In genomic region chr12:123713398-123714301, GRCh38 we compare ENCODE assay signal across 7 cellular contexts. TPM values are rescaled to one million over a fixed set of nuclear protein-coding genes. Genes with fewer than 3 reads are reported as not detected.
A peak's percentile ranks its signal among the peaks of the same experiment; 100 is the strongest.
DNase-seq lines count a peak whose midpoint lies in the region; FAIRE-seq and TF ChIP-seq lines count a peak whose summit lies in the region.

No MANE protein-coding gene starts in this region.

- no peaks in the 10 kb centered on the region for H3K27me3 ChIP-seq in HUES64 (ENCODE audit: insufficient read depth, low read length)
- no peaks in the 10 kb centered on the region for H3K27me3 ChIP-seq in stomach

- H3K9ac ChIP-seq in HUES64 (ENCODE audit: low read depth, low read length) (peak overlapping the region; percentile 97), kidney (ENCODE audit: low read length in 2 of 2) (peak overlapping the region in 1 of 2 donors; percentile 75)

- peaks cover 5% of the 10 kb centered on the region for H3K36me3 Mint-ChIP-seq in activated naive CD8-positive, alpha-beta T cell

- peaks cover 12% of the 10 kb centered on the region for H3K36me3 ChIP-seq in HUES64 (ENCODE audit: insufficient read depth, low read length)
- H3K36me3 ChIP-seq in kidney (ENCODE audit: control insufficient read depth in 1 of 2, insufficient read depth in 2 of 2, low read length in 2 of 2), result no peaks in the 10 kb centered on the region
- H3K36me3 ChIP-seq in stomach, result no peaks in the 10 kb centered on the region

- no peaks in the 10 kb centered on the region for H3K9me3 ChIP-seq in HUES64 (ENCODE audit: insufficient read depth, low read depth, low read length)
- H3K9me3 ChIP-seq in kidney (ENCODE audit: control insufficient read depth in 1 of 2, low read length in 2 of 2), result no peaks in the 10 kb centered on the region
- H3K9me3 ChIP-seq in stomach, result no peaks in the 10 kb centered on the region

- H3K4me1 Mint-ChIP-seq in activated naive CD8-positive, alpha-beta T cell (ENCODE audit: low read depth), result peaks cover 40% of the 10 kb centered on the region

- H3K9me3 Mint-ChIP-seq in activated naive CD8-positive, alpha-beta T cell (ENCODE audit: low read depth), result no peaks in the 10 kb centered on the region

- H3K4me1 ChIP-seq in HUES64 (ENCODE audit: insufficient read depth, low read length), result peaks cover 12% of the 10 kb centered on the region
- peaks cover 4 to 11% of the 10 kb centered on the region in 2 donors for H3K4me1 ChIP-seq in kidney (ENCODE audit: control insufficient read depth in 1 of 2, insufficient read depth in 1 of 2, low read depth in 1 of 2, low read length in 2 of 2)
- peaks cover 20 to 38% (median 34%) of the 10 kb centered on the region in 4 donors for H3K4me1 ChIP-seq in stomach

- intact Hi-C loops in kidney (cut with DNase I), result no loop called here
- intact Hi-C loops in stomach (cut with DNase I; ENCODE audit: low total_unique reads), result no loop called here

- peak overlapping the region; percentile 97 for H3K4me3 Mint-ChIP-seq in activated naive CD8-positive, alpha-beta T cell

- H3K27ac Mint-ChIP-seq in activated naive CD8-positive, alpha-beta T cell, result peak overlapping the region; percentile 97

- WGBS in HUES64, result 81% methylated on average over 13 of the region's 13 CpGs
- WGBS in stomach, 5 donors, result 17 to 38% (median 28%) methylated on average over 12 to 13 of the region's 13 CpGs

- H3K27me3 Mint-ChIP-seq in activated naive CD8-positive, alpha-beta T cell, result no peaks in the 10 kb centered on the region

- no peak for TF ChIP-seq EP300 in stomach (IDR thresholded peaks at IDR 0.05)

- H3K4me3 ChIP-seq in HUES64 (ENCODE audit: low read length) (peak overlapping the region; percentile 100), kidney (ENCODE audit: low read length in 2 of 2) (peak overlapping the region; percentile 75 to 89), stomach (peak overlapping the region; percentile 85 to 100 (median 100))

- H3K27ac ChIP-seq in HUES64 (ENCODE audit: low read depth, low read length) (no peak overlapping the region), kidney (ENCODE audit: low read depth in 2 of 2, low read length in 2 of 2) (no peak overlapping the region), stomach (peak overlapping the region; percentile 70 to 88 (median 85))

- TF ChIP-seq POLR2A in GM12891 (IDR thresholded peaks at IDR 0.05; ENCODE audit: low read depth, low read length) (no peak), stomach (IDR thresholded peaks at IDR 0.05) (no peak)

- no peak for TF ChIP-seq CTCF in kidney (IDR thresholded peaks at IDR 0.05; ENCODE audit: borderline replicate concordance, extremely low read depth, insufficient read depth)
- TF ChIP-seq CTCF in stomach (IDR thresholded peaks at IDR 0.05), result no peak

- FAIRE-seq in GM12891 (lab: Jason Lieb, UNC), result no peak
- FAIRE-seq in kidney (lab: Jason Lieb, UNC), result no peak

- DNase-seq in GM12891 (ENCODE audit: insufficient read length, low spot score) (no peak), kidney (no peak), stomach (peak; percentile 37), NCI-H1417 treated with DMSO at 0.1 percent for 48 hours (lab: John Stamatoyannopoulos, UW) (no peak), putamen (ENCODE audit: low spot score) (no peak)

TF ChIP-seq in GM12891, 5 proteins besides CTCF, POLR2A, EP300 and RAD21:
- TF ChIP-seq TAF1 (IDR thresholded peaks at IDR 0.05; ENCODE audit: low read depth, low read length) (0 out of 2 replicates have a peak, but pooled peaks have one; percentile 30), POU2F2 (IDR thresholded peaks at IDR 0.05; ENCODE audit: low read depth, low read length) (no peak)
TF ChIP-seq in GM12891: peak in this region for 1.

RNA-seq across cellular contexts. Expression of gene ATP6V0A2, which starts 1.5 kb away (rescaled TPM):
- polyA plus RNA-seq in GM12891 (2012; ENCODE audit: low read depth, missing spikeins), result 15.5 TPM
- 24.9 TPM for polyA plus RNA-seq in HUES64 (2013, experiment 1 of 2)
- polyA plus RNA-seq in HUES64 (2013, experiment 2 of 2), result 23.9 TPM
- total RNA-seq in kidney, result 26.8 TPM
- 4.0 TPM for polyA plus RNA-seq in kidney (ENCODE audit: insufficient read depth, low read depth, low replicate concordance)
- total RNA-seq in stomach, result 10 to 100 TPM in 3 of 5 donors, 1 to 10 TPM in 2; 4.7 to 91.2 (median 46.5) TPM
- polyA plus RNA-seq in stomach, result 1 to 10 TPM; 2.1 to 3.8 (median 3.3) TPM

RNA-seq across cellular contexts. Expression of gene TCTN2, which starts 42.7 kb away (rescaled TPM):
- polyA plus RNA-seq in GM12891 (2012; ENCODE audit: low read depth, missing spikeins), result 2.2 TPM
- polyA plus RNA-seq in HUES64 (2013, experiment 1 of 2), result 4.5 TPM
- polyA plus RNA-seq in HUES64 (2013, experiment 2 of 2), result 7.2 TPM
- total RNA-seq in kidney (31.6 TPM), stomach (10 to 100 TPM in 3 of 5 donors, 1 to 10 TPM in 2; 1.2 to 24.1 (median 17.1) TPM)
- polyA plus RNA-seq in kidney (ENCODE audit: insufficient read depth, low read depth, low replicate concordance) (12.5 TPM), stomach (1 to 10 TPM; 2.1 to 2.8 (median 2.8) TPM)

RNA-seq across cellular contexts. Expression of gene DNAH10, which starts 48.5 kb away (rescaled TPM):
- polyA plus RNA-seq in GM12891 (2012; ENCODE audit: low read depth, missing spikeins), result 0.10 TPM
- polyA plus RNA-seq in HUES64 (2013, experiment 1 of 2), result 0.20 TPM
- 0.13 TPM for polyA plus RNA-seq in HUES64 (2013, experiment 2 of 2)
- 0.28 TPM for total RNA-seq in kidney
- 0.24 TPM for polyA plus RNA-seq in kidney (ENCODE audit: insufficient read depth, low read depth, low replicate concordance)
- under 1 TPM in 2 of 5 donors, not detected in 3; under 0.01 to 0.92 TPM for total RNA-seq in stomach
- polyA plus RNA-seq in stomach, result under 1 TPM; 0.03 to 0.25 (median 0.15) TPM

Comparison
In these comparisons a context has a peak if more than half of its experiments do, and no peak if none do; other contexts are left out.
1. H3K27ac ChIP-seq: peak in stomach (5 of 5); none in HUES64 (single experiment) and kidney (0 of 2).
2. Peak in every context shown above with its lines, with median percentiles within 50 percentile points of each other: H3K4me3 ChIP-seq.